In genomic region chr14:31560759-31561154, GRCh38 we compare ENCODE assay signal across 8 cellular contexts. TPM values are rescaled to one million over a fixed set of nuclear protein-coding genes. Genes with fewer than 3 reads are reported as not detected.
DNase-seq lines count a peak whose midpoint lies in the region; ATAC-seq and TF ChIP-seq lines count a peak whose summit lies in the region.

No MANE protein-coding gene starts in this region.

- H3K4me3 ChIP-seq in BJ (ENCODE audit: low read depth, low read length) (peak overlapping the region; percentile 88), skeletal muscle tissue (ENCODE audit: low read length in 3 of 3) (peak overlapping the region; percentile 95 to 97 (median 96))

- H3K27me3 ChIP-seq in BJ (ENCODE audit: control insufficient read depth, insufficient read depth, low read length) (no peaks in the 10 kb centered on the region; the same call in 1 of the 2 replicates), foreskin keratinocyte (peaks cover 5% of the 10 kb centered on the region), skeletal muscle tissue (ENCODE audit: control insufficient read depth in 3 of 3, insufficient read depth in 3 of 3, low read length in 3 of 3) (no peaks in the 10 kb centered on the region)

- POLR2A ChIA-PET in BJ (lab: Charles Lee): no interaction called here

- H3K4me1 ChIP-seq in foreskin keratinocyte: peaks cover 6% of the 10 kb centered on the region
- peaks cover 0 to 8% (median 0%) of the 10 kb centered on the region in 3 donors for H3K4me1 ChIP-seq in skeletal muscle tissue (ENCODE audit: control insufficient read depth in 3 of 3, insufficient read depth in 3 of 3, low read length in 3 of 3)

- H3K9ac ChIP-seq in skeletal muscle tissue (ENCODE audit: low read depth in 1 of 3, low read length in 3 of 3): peak overlapping the region; percentile 96 to 97 (median 97)

- DNase-seq in BJ (ENCODE audit: low read depth): no peak
- peak; percentile 6 for DNase-seq in SK-N-DZ (ENCODE audit: low spot score)
- no peak for DNase-seq in foreskin keratinocyte
- DNase-seq in stimulated activated CD4-positive, alpha-beta T cell treated with anti-CD3 and anti-CD28 coated beads, Interleukin-12 subunit alpha, Interleukin-12 subunit beta, amount 100 ng/mL, for 4 hours: no peak
- no peak for DNase-seq in OCI-M2 (lab: John Stamatoyannopoulos, UW; ENCODE audit: unreplicated experiment)
- DNase-seq in NCI-H1092 (lab: John Stamatoyannopoulos, UW): no peak

- no peak for TF ChIP-seq CTCF in BJ (IDR thresholded peaks at IDR 0.05; ENCODE audit: insufficient read depth, low read depth, low read length)
- no peak for TF ChIP-seq CTCF in foreskin keratinocyte (conservative IDR thresholded peaks at IDR 0.05)

- ATAC-seq in GM21786 (IDR thresholded peaks at IDR 0.05; ENCODE audit: unreplicated experiment) (peak; percentile 4), foreskin keratinocyte (no peak)

- H3K36me3 ChIP-seq in BJ (ENCODE audit: control insufficient read depth, insufficient read depth, low read length): no peaks in the 10 kb centered on the region
- H3K36me3 ChIP-seq in skeletal muscle tissue (ENCODE audit: control insufficient read depth in 3 of 3, insufficient read depth in 3 of 3, low read length in 3 of 3): peaks cover 0 to 2% (median 0%) of the 10 kb centered on the region in 3 donors

- H3K27ac ChIP-seq in foreskin keratinocyte: peak overlapping the region; percentile 30
- peak overlapping the region; percentile 88 for H3K27ac ChIP-seq in skeletal muscle tissue (ENCODE audit: low read depth, low read length)

- H3K9me3 ChIP-seq in skeletal muscle tissue (ENCODE audit: control insufficient read depth in 3 of 3, low read length in 3 of 3): no peaks in the 10 kb centered on the region

- CTCF ChIA-PET in BJ (lab: Yijun Ruan, JAX): no interaction called here

RNA-seq across cellular contexts. Expression of gene NUBPL, which starts 0.4 kb away (rescaled TPM):
- polyA plus RNA-seq in BJ (2011; rRNA removed): 3.3 and 6.6 TPM in 2 replicates
- polyA minus RNA-seq in BJ (2011; rRNA and poly(A)+ RNA removed): 4.7 and 6.3 TPM in 2 replicates
- polyA plus RNA-seq in SK-N-DZ (2014; cell fraction: cytosol; rRNA removed): 15.1 and 22.8 TPM in 2 replicates
- polyA plus RNA-seq in SK-N-DZ (2014; cell fraction: nucleus; rRNA removed): 7.3 and 9.4 TPM in 2 replicates
- 12.1 and 14.4 TPM in 2 replicates for total RNA-seq in foreskin keratinocyte
- polyA plus RNA-seq in foreskin keratinocyte: 6.3 and 6.6 TPM in 2 replicates
- 11.0 TPM for total RNA-seq in skeletal muscle tissue
